ENCODE assay signal across 26 cellular contexts in the genomic region with DNA sequence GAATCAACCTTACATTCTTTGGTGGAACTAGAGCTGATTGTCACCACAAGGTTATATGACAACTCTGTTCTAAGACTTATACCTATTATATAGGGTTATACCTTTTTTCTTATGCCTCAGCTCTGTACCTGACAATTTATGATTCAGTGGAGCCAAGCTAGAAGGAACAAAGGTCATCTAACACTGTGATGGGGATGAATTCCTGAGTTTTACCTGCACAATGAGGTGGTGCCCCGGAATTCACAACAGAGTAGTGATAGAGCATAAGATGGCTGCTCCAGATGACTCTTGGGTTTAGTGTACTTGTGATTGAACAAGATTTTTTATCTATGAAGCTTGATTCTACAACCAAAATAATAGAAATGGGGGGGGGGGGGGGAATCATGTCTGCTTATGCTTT.
"Had no signal": no experiment of that assay in that cellular context is flagged by ENCODE, and none has a peak within 500 bp of the region (broad histone marks: within the 10 kb centered on the region; RNA-seq: fewer than 3 reads in every experiment).

No MANE protein-coding gene starts in this region.

- H3K9ac ChIP-seq: KMS-11 had no signal

- H3K4me2 ChIP-seq: KMS-11 had no signal

- FAIRE-seq: bronchial epithelial cell, TTC549 had no signal

- ATAC-seq: activated naive CD4-positive, alpha-beta T cell treated with anti-CD3 and anti-CD28 coated beads, Interleukin-2, amount 50 U/mL, for 72 hours; activated naive CD8-positive, alpha-beta T cell treated with anti-CD3 and anti-CD28 coated beads, Interleukin-2, amount 50 U/mL, for 24 hours; body of pancreas; SK-N-SH treated with all-trans-retinoic acid at 6 μM for 48 hours had no signal

- H3K9me3 ChIP-seq: ascending aorta, body of pancreas, Peyer's patch, SJSA1 had no signal

- H3K4me1 ChIP-seq: ascending aorta had no signal

- H3K4me3 ChIP-seq: ascending aorta, body of pancreas, Peyer's patch, SJSA1 had no signal

- H3K27ac ChIP-seq: ascending aorta, body of pancreas, KMS-11, Peyer's patch, RWPE1, SJSA1 had no signal

- DNase-seq: activated CD4-positive, alpha-beta memory T cell treated with anti-CD3 and anti-CD28 coated beads, Interleukin-2, amount 10 ng/mL, durations not matched to agents 7 days and 5 days; activated CD4-positive, alpha-beta T cell treated with anti-CD3 and anti-CD28 coated beads, Interleukin-2, amount 10 ng/mL, durations not matched to agents 7 days and 5 days; activated CD4-positive, CD25-positive, alpha-beta regulatory T cell; activated naive CD8-positive, alpha-beta T cell treated with anti-CD3 and anti-CD28 coated beads, Interleukin-2, amount 50 U/mL, for 24 hours; activated T-cell treated with anti-CD3 and anti-CD28 coated beads for 4 hours; amniotic stem cell; body of pancreas; NCI-H1092; NCI-H1417; NCI-H1930; NCI-H2171 treated with DMSO at 0.1 percent for 48 hours; NCI-H226; NCI-H510A; NCI-H526 treated with DMSO at 0.1 percent for 48 hours; NK-92 treated with Interleukin-12 subunit alpha and Interleukin-12 subunit beta, amount 100 ng/mL, for 24 hours; Peyer's patch; SHP77; T1000 had no signal

- H3K27me3 ChIP-seq: ascending aorta, body of pancreas, Peyer's patch, SJSA1 had no signal
